ENCODE assay signal across 1 cellular context in the genomic region with DNA sequence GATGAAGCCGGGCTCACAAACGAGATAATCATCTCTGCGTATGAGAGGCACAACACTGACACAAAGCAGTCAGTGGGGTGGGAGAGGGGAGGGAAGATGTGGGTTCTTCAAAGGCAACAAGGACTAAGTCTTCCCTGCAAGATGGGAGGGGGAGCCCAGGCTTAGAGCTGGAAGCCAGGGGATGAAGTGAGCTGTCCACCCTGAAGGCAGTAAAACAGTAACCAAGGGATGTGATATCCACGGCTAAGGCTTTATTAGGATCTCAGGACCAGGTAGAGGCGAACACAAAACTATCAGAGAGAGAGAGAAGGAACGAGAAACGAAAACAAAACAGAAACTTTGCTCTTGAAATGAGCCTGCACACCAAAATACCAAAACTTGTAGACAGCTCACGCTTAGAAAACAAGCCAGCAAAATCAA.
TF ChIP-seq lines count a peak whose summit lies in the region.

No MANE protein-coding gene starts in this region.

TF ChIP-seq in GM12878, 131 proteins besides CTCF, POLR2A, EP300 and RAD21 (continued from another document):
- TF ChIP-seq, protein P1, sequence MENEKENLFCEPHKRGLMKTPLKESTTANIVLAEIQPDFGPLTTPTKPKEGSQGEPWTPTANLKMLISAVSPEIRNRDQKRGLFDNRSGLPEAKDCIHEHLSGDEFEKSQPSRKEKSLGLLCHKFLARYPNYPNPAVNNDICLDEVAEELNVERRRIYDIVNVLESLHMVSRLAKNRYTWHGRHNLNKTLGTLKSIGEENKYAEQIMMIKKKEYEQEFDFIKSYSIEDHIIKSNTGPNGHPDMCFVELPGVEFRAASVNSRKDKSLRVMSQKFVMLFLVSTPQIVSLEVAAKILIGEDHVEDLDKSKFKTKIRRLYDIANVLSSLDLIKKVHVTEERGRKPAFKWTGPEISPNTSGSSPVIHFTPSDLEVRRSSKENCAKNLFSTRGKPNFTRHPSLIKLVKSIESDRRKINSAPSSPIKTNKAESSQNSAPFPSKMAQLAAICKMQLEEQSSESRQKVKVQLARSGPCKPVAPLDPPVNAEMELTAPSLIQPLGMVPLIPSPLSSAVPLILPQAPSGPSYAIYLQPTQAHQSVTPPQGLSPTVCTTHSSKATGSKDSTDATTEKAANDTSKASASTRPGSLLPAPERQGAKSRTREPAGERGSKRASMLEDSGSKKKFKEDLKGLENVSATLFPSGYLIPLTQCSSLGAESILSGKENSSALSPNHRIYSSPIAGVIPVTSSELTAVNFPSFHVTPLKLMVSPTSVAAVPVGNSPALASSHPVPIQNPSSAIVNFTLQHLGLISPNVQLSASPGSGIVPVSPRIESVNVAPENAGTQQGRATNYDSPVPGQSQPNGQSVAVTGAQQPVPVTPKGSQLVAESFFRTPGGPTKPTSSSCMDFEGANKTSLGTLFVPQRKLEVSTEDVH (IDR thresholded peaks at IDR 0.05; ENCODE audit: low read depth, partially characterized antibody), result no peak
- TF ChIP-seq, protein P2, sequence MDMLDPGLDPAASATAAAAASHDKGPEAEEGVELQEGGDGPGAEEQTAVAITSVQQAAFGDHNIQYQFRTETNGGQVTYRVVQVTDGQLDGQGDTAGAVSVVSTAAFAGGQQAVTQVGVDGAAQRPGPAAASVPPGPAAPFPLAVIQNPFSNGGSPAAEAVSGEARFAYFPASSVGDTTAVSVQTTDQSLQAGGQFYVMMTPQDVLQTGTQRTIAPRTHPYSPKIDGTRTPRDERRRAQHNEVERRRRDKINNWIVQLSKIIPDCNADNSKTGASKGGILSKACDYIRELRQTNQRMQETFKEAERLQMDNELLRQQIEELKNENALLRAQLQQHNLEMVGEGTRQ (IDR thresholded peaks at IDR 0.05; ENCODE audit: borderline replicate concordance, low read depth, low read length), result no peak
- TF ChIP-seq, protein P3, sequence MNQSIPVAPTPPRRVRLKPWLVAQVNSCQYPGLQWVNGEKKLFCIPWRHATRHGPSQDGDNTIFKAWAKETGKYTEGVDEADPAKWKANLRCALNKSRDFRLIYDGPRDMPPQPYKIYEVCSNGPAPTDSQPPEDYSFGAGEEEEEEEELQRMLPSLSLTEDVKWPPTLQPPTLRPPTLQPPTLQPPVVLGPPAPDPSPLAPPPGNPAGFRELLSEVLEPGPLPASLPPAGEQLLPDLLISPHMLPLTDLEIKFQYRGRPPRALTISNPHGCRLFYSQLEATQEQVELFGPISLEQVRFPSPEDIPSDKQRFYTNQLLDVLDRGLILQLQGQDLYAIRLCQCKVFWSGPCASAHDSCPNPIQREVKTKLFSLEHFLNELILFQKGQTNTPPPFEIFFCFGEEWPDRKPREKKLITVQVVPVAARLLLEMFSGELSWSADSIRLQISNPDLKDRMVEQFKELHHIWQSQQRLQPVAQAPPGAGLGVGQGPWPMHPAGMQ (IDR thresholded peaks at IDR 0.05; ENCODE audit: borderline replicate concordance), result no peak
- TF ChIP-seq LARP7 (IDR thresholded peaks at IDR 0.05) (no peak), IRF4 (IDR thresholded peaks at IDR 0.05; ENCODE audit: low read depth, low read length) (no peak), SREBF2 (IDR thresholded peaks at IDR 0.05; ENCODE audit: low read length) (no peak), NBN (IDR thresholded peaks at IDR 0.05) (no peak), SREBF1 (IDR thresholded peaks at IDR 0.05; ENCODE audit: low read length) (no peak), PML (IDR thresholded peaks at IDR 0.05; ENCODE audit: low read length) (no peak), FOXK2 (IDR thresholded peaks at IDR 0.05) (0 out of 2 replicates have a peak, but pooled peaks have one; percentile 10), SPI1 (IDR thresholded peaks at IDR 0.05; ENCODE audit: borderline replicate concordance, insufficient read depth, low read depth, low read length) (no peak), NRF1 (conservative IDR thresholded peaks at IDR 0.05; ENCODE audit: low read depth, low read length) (no peak), NFIC (IDR thresholded peaks at IDR 0.05; ENCODE audit: low read depth, low read length) (peak; percentile 67), NFYA (IDR thresholded peaks at IDR 0.05; ENCODE audit: borderline replicate concordance, low read depth, low read length) (no peak), SMAD5 (IDR thresholded peaks at IDR 0.05; ENCODE audit: low read depth) (no peak), IKZF2 (IDR thresholded peaks at IDR 0.05) (peak in 1 of 2 experiments; percentile 38; a peak in 1 of 4 replicates), EED (IDR thresholded peaks at IDR 0.05; ENCODE audit: low read depth) (peak; percentile 60; the same call in 1 of the 2 replicates), RBBP5 (conservative IDR thresholded peaks at IDR 0.05) (0 out of 2 replicates have a peak, but pooled peaks have one; percentile 37), SUZ12 (IDR thresholded peaks at IDR 0.05; ENCODE audit: unreplicated experiment) (no peak), TCF3 (IDR thresholded peaks at IDR 0.05; ENCODE audit: borderline replicate concordance, insufficient read depth, low read depth, low read length) (no peak), RUNX3 (IDR thresholded peaks at IDR 0.05; ENCODE audit: low read length) (peak; percentile 39; the same call in 1 of the 2 replicates), TBL1XR1 (IDR thresholded peaks at IDR 0.05; ENCODE audit: low read depth, low read length) (no peak), IKZF1 (conservative IDR thresholded peaks at IDR 0.05) (no peak), JUND (IDR thresholded peaks at IDR 0.05; ENCODE audit: low read depth, low read length) (no peak), MEF2B (IDR thresholded peaks at IDR 0.05; ENCODE audit: partially characterized antibody, poor library complexity, severe bottlenecking) (no peak), SMARCA5 (IDR thresholded peaks at IDR 0.05) (no peak)
- TF ChIP-seq, protein P4, sequence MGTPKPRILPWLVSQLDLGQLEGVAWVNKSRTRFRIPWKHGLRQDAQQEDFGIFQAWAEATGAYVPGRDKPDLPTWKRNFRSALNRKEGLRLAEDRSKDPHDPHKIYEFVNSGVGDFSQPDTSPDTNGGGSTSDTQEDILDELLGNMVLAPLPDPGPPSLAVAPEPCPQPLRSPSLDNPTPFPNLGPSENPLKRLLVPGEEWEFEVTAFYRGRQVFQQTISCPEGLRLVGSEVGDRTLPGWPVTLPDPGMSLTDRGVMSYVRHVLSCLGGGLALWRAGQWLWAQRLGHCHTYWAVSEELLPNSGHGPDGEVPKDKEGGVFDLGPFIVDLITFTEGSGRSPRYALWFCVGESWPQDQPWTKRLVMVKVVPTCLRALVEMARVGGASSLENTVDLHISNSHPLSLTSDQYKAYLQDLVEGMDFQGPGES (IDR thresholded peaks at IDR 0.05), result no peak
- TF ChIP-seq, protein P5, sequence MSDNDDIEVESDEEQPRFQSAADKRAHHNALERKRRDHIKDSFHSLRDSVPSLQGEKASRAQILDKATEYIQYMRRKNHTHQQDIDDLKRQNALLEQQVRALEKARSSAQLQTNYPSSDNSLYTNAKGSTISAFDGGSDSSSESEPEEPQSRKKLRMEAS (IDR thresholded peaks at IDR 0.05; ENCODE audit: low read depth, low read length), result no peak
- TF ChIP-seq, protein P6, sequence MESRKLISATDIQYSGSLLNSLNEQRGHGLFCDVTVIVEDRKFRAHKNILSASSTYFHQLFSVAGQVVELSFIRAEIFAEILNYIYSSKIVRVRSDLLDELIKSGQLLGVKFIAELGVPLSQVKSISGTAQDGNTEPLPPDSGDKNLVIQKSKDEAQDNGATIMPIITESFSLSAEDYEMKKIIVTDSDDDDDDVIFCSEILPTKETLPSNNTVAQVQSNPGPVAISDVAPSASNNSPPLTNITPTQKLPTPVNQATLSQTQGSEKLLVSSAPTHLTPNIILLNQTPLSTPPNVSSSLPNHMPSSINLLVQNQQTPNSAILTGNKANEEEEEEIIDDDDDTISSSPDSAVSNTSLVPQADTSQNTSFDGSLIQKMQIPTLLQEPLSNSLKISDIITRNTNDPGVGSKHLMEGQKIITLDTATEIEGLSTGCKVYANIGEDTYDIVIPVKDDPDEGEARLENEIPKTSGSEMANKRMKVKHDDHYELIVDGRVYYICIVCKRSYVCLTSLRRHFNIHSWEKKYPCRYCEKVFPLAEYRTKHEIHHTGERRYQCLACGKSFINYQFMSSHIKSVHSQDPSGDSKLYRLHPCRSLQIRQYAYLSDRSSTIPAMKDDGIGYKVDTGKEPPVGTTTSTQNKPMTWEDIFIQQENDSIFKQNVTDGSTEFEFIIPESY (IDR thresholded peaks at IDR 0.05), result no peak
- TF ChIP-seq, protein P7, sequence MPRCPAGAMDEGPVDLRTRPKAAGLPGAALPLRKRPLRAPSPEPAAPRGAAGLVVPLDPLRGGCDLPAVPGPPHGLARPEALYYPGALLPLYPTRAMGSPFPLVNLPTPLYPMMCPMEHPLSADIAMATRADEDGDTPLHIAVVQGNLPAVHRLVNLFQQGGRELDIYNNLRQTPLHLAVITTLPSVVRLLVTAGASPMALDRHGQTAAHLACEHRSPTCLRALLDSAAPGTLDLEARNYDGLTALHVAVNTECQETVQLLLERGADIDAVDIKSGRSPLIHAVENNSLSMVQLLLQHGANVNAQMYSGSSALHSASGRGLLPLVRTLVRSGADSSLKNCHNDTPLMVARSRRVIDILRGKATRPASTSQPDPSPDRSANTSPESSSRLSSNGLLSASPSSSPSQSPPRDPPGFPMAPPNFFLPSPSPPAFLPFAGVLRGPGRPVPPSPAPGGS (IDR thresholded peaks at IDR 0.05; ENCODE audit: borderline replicate concordance, insufficient read depth, low read depth, low read length, poor library complexity, severe bottlenecking), result no peak
TF ChIP-seq in GM12878: peak in this region for 8.
